ENCODE assay signal across 8 cellular contexts in the genomic region with DNA sequence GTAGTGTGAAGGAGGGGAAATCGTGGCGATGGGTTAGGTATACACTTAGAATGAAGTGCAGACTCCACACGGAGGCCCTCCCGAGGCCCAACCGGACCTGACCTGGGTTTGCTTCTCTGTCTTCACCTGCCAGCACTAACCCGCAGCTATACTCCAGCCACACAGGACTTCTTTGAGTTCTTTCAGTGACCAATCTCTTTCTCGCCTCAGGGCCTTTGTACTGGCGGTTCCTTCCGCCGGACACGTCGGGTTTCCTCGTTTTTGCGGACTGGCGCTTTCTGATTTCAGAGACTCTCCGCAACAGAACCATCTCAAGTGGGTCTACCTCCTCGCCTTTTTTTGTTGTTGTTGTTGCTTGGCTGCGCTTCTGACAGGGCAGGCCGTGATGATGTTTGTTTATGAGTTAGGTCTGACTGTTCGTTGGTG. TPM values are rescaled to one million over a fixed set of nuclear protein-coding genes. Genes with fewer than 3 reads are reported as not detected.
DNase-seq lines count a peak whose midpoint lies in the region; ATAC-seq and TF ChIP-seq lines count a peak whose summit lies in the region.

A gene with protein sequence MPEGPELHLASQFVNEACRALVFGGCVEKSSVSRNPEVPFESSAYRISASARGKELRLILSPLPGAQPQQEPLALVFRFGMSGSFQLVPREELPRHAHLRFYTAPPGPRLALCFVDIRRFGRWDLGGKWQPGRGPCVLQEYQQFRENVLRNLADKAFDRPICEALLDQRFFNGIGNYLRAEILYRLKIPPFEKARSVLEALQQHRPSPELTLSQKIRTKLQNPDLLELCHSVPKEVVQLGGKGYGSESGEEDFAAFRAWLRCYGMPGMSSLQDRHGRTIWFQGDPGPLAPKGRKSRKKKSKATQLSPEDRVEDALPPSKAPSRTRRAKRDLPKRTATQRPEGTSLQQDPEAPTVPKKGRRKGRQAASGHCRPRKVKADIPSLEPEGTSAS (plus strand): TSS at position 244 of the 426 bp plus-strand sequence. CDS start 1,867 bp downstream, outside the sequence.

- H3K4me3 ChIP-seq in WI38 (ENCODE audit: low read depth, low read length): peak within 1 kb of the TSS; percentile 70
- peak within 1 kb of the TSS; percentile 86 to 97 for H3K4me3 ChIP-seq in gastroesophageal sphincter
- H3K4me3 ChIP-seq in parathyroid adenoma (ENCODE audit: low read depth, low read length): peak within 1 kb of the TSS; percentile 81

- 32 to 41% methylated on average over 17 to 20 of the region's 20 CpGs for whole genome bisulfite sequencing in gastroesophageal sphincter (ENCODE audit: low coverage in 1 of 2), 2 donors

- no peak for TF ChIP-seq POLR2A in gastroesophageal sphincter (IDR thresholded peaks at IDR 0.05)

- peak; percentile 4 for ATAC-seq in GM21737 (IDR thresholded peaks at IDR 0.05; ENCODE audit: unreplicated experiment)
- no peak for ATAC-seq in gastroesophageal sphincter
- ATAC-seq in GM21381 (IDR thresholded peaks at IDR 0.05; ENCODE audit: unreplicated experiment): no peak

- peak within 1 kb of the TSS; percentile 8 to 80 (median 74) for H3K27ac ChIP-seq in gastroesophageal sphincter
- peak within 1 kb of the TSS; percentile 53 for H3K27ac ChIP-seq in parathyroid adenoma

- H3K9ac ChIP-seq in parathyroid adenoma: peak within 1 kb of the TSS; percentile 28

- peak within 1 kb of the TSS; percentile 99 for H3K4me2 ChIP-seq in parathyroid adenoma (ENCODE audit: low read length)

- peak within 1 kb of the TSS; percentile 91 for H2AFZ ChIP-seq in parathyroid adenoma

- H3K4me1 ChIP-seq in gastroesophageal sphincter: peaks cover 0 to 44% (median 14%) of the 10 kb centered on the region in 3 donors
- H3K4me1 ChIP-seq in parathyroid adenoma: no peaks in the 10 kb centered on the region

- TF ChIP-seq CTCF in WI38 (IDR thresholded peaks at IDR 0.05; ENCODE audit: low read depth, low read length) (no peak), gastroesophageal sphincter (IDR thresholded peaks at IDR 0.05) (no peak), parathyroid adenoma (IDR thresholded peaks at IDR 0.05) (no peak)

- H3K36me3 ChIP-seq in gastroesophageal sphincter (no peaks in the 10 kb centered on the region), parathyroid adenoma (ENCODE audit: control insufficient read depth, insufficient read depth, low read length) (no peaks in the 10 kb centered on the region)

- H3K79me2 ChIP-seq in parathyroid adenoma: no peaks in the 10 kb centered on the region

- H3K27me3 ChIP-seq in gastroesophageal sphincter (no peaks in the 10 kb centered on the region), parathyroid adenoma (ENCODE audit: control insufficient read depth, insufficient read depth, low read length) (no peaks in the 10 kb centered on the region)

- TF ChIP-seq EP300 in gastroesophageal sphincter (IDR thresholded peaks at IDR 0.05): no peak

- H3K9me3 ChIP-seq in gastroesophageal sphincter (no peaks in the 10 kb centered on the region), parathyroid adenoma (ENCODE audit: control insufficient read depth, low read length) (no peaks in the 10 kb centered on the region)

- DNase-seq in T1000 (lab: John Stamatoyannopoulos, UW): no peak
- DNase-seq in NCI-H524 treated with DMSO at 0.1 percent for 48 hours (lab: John Stamatoyannopoulos, UW): no peak
- no peak for DNase-seq in kidney glomerular epithelial cell (lab: John Stamatoyannopoulos, UW)

RNA-seq across cellular contexts. Expression of the gene that starts here (rescaled TPM):
- total RNA-seq in gastroesophageal sphincter: 10 to 100 TPM in 3 of 4 donors, 1 to 10 TPM in 1; 8.7 to 47.8 (median 28.9) TPM
